In the genomic region with DNA sequence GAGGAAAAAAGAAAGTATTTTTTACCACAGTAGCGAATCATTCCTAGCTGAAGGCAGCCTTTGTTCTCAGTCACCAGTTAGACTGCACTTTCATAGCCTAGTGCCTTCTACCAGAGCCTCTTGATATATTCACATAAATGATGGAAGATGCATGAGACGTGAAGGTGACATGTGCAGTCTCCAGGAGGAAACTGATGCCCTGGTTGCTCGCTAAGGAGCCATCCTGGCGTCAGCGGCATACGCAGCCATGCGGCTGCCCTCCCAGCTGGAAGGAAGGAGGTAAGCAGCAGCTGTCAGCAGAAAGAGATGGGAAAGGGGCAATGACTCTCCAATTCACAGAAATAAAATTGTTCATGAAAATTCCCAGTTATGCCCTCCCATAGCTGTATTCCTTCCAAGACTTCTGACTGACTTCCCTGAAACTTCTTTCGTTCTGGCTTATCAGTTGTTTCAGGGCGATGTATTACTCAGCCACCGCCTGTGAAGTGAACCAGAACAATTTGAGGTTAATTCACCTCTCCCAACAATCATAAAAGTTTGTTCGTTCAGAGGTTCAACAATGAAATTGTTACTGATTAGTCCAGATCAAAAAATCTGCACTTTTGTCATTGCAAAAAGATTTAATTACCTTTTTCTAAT, we compare ENCODE assay signal across 11 cellular contexts.
A peak's percentile ranks its signal among the peaks of the same experiment; 100 is the strongest.
DNase-seq lines count a peak whose midpoint lies in the region; ATAC-seq and TF ChIP-seq lines count a peak whose summit lies in the region.
"Had no signal": no experiment of that assay in that cellular context is flagged by ENCODE, and none has a peak within 500 bp of the region (broad histone marks: within the 10 kb centered on the region; RNA-seq: fewer than 3 reads in every experiment).

No MANE protein-coding gene starts in this region.

- TF ChIP-seq POLR2A in transverse colon (IDR thresholded peaks at IDR 0.05) = no peak

- ATAC-seq in GM23338 (no peak), SK-N-SH treated with all-trans-retinoic acid at 6 μM for 48 hours (peak; percentile 65)

- no peak overlapping the region for H3K4me3 Mint-ChIP-seq in GM23338
- no peak overlapping the region for H3K4me3 Mint-ChIP-seq in activated naive CD4-positive, alpha-beta T cell treated with anti-CD3 and anti-CD28 coated beads, Interleukin-2, amount 10 ng/mL, durations not matched to agents 7 days and 5 days
- H3K4me3 Mint-ChIP-seq: CD8-positive, alpha-beta memory T cell had no signal

- no peak for TF ChIP-seq EP300 in transverse colon (IDR thresholded peaks at IDR 0.05; ENCODE audit: low read depth)

- H3K36me3 ChIP-seq in GM23338 (ENCODE audit: insufficient read depth) = no peaks in the 10 kb centered on the region
- H3K36me3 ChIP-seq in left ventricle myocardium inferior = no peaks in the 10 kb centered on the region
- no peaks in the 10 kb centered on the region for H3K36me3 ChIP-seq in rectal smooth muscle tissue (ENCODE audit: control insufficient read depth, insufficient read depth, low read length)
- H3K36me3 ChIP-seq in transverse colon = no peaks in the 10 kb centered on the region
- H3K36me3 ChIP-seq: colonic mucosa had no signal

- H4K20me1 ChIP-seq in GM23338 (replicated peaks; ENCODE audit: insufficient read depth) = no peaks in the 10 kb centered on the region

- H3K9ac ChIP-seq in rectal smooth muscle tissue (ENCODE audit: low read length) = no peak overlapping the region

- no peaks in the 10 kb centered on the region for H3K9me2 ChIP-seq in GM23338 (ENCODE audit: insufficient read depth)

- H3K27ac ChIP-seq in GM23338 (ENCODE audit: low read depth) (no peak overlapping the region), left ventricle myocardium inferior (replicated peaks) (peak overlapping the region; percentile 13), rectal smooth muscle tissue (ENCODE audit: low read depth, low read length) (peak overlapping the region; percentile 6), transverse colon (peak overlapping the region in 1 of 4 donors; percentile 12)
- H3K27ac ChIP-seq: colonic mucosa had no signal

- no peaks in the 10 kb centered on the region for H3K36me3 Mint-ChIP-seq in GM23338 (ENCODE audit: low read depth)
- H3K36me3 Mint-ChIP-seq in activated naive CD4-positive, alpha-beta T cell treated with anti-CD3 and anti-CD28 coated beads, Interleukin-2, amount 10 ng/mL, durations not matched to agents 7 days and 5 days = no peaks in the 10 kb centered on the region
- H3K36me3 Mint-ChIP-seq: CD8-positive, alpha-beta memory T cell had no signal

- no peaks in the 10 kb centered on the region for H3K27me3 ChIP-seq in GM23338 (ENCODE audit: insufficient read depth)
- no peaks in the 10 kb centered on the region for H3K27me3 ChIP-seq in left ventricle myocardium inferior (ENCODE audit: low read depth)
- H3K27me3 ChIP-seq in rectal smooth muscle tissue (ENCODE audit: control insufficient read depth, insufficient read depth, low read length) = no peaks in the 10 kb centered on the region
- H3K27me3 ChIP-seq in transverse colon = no peaks in the 10 kb centered on the region
- H3K27me3 ChIP-seq: colonic mucosa had no signal

- H3K4me3 ChIP-seq in GM23338 (no peak overlapping the region), left ventricle myocardium inferior (peak overlapping the region; percentile 37), rectal smooth muscle tissue (ENCODE audit: low read length) (no peak overlapping the region), transverse colon (no peak overlapping the region)
- H3K4me3 ChIP-seq: colonic mucosa had no signal

- peaks cover 10% of the 10 kb centered on the region; the same call in 2 of the 3 replicates for H3K4me1 Mint-ChIP-seq in GM23338
- H3K4me1 Mint-ChIP-seq in activated naive CD4-positive, alpha-beta T cell treated with anti-CD3 and anti-CD28 coated beads, Interleukin-2, amount 10 ng/mL, durations not matched to agents 7 days and 5 days = no peaks in the 10 kb centered on the region
- H3K4me1 Mint-ChIP-seq: CD8-positive, alpha-beta memory T cell had no signal

- 20 to 44% methylated on average over 4 to 11 of the region's 11 CpGs for WGBS in transverse colon (ENCODE audit: low coverage in 1 of 2), 2 donors

- no peaks in the 10 kb centered on the region for H3K9me3 ChIP-seq in left ventricle myocardium inferior (replicated peaks)
- no peaks in the 10 kb centered on the region for H3K9me3 ChIP-seq in transverse colon
- H3K9me3 ChIP-seq: colonic mucosa had no signal

- H3K4me2 ChIP-seq in GM23338 = no peak overlapping the region

- H3K4me1 ChIP-seq in GM23338 (ENCODE audit: insufficient read depth) (peaks cover 9% of the 10 kb centered on the region; the same call in 1 of the 2 replicates), left ventricle myocardium inferior (no peaks in the 10 kb centered on the region), rectal smooth muscle tissue (ENCODE audit: control insufficient read depth, insufficient read depth, low read length) (peaks cover 10% of the 10 kb centered on the region), transverse colon (peaks cover 0 to 23% (median 9%) of the 10 kb centered on the region in 4 donors)
- H3K4me1 ChIP-seq: colonic mucosa had no signal

- peak overlapping the region; percentile 57 for H2AFZ ChIP-seq in GM23338

- CTCF ChIA-PET in activated naive CD4-positive, alpha-beta T cell treated with anti-CD3 and anti-CD28 coated beads, Interleukin-2, amount 10 ng/mL, durations not matched to agents 7 days and 5 days (lab: Charles Lee) = no interaction called here

- no peak for DNase-seq in GM23338 (ENCODE audit: low spot score)
- DNase-seq in left ventricle myocardium inferior = no peak
- DNase-seq in middle frontal gyrus (ENCODE audit: extremely low spot score, low spot score) = no peak
- DNase-seq in activated naive CD4-positive, alpha-beta T cell treated with anti-CD3 and anti-CD28 coated beads, Interleukin-2, amount 10 ng/mL, durations not matched to agents 7 days and 5 days = no peak
- DNase-seq in transverse colon = no peak
- DNase-seq in NCI-H345 (lab: John Stamatoyannopoulos, UW) = no peak
- DNase-seq: CD8-positive, alpha-beta memory T cell; colonic mucosa; stimulated activated CD4-positive, alpha-beta T cell treated with anti-CD3 and anti-CD28 coated beads, Interleukin-4, amount 100 ng/mL, for 24 hours had no signal

- no peaks in the 10 kb centered on the region for H3K79me2 ChIP-seq in GM23338 (replicated peaks; ENCODE audit: insufficient read depth)

- H3F3A ChIP-seq in GM23338 (replicated peaks; ENCODE audit: low read depth) = no peaks in the 10 kb centered on the region

- peaks cover 11% of the 10 kb centered on the region for H3K27me3 Mint-ChIP-seq in GM23338 (ENCODE audit: insufficient read depth, low read depth, poor library complexity)
- H3K27me3 Mint-ChIP-seq in activated naive CD4-positive, alpha-beta T cell treated with anti-CD3 and anti-CD28 coated beads, Interleukin-2, amount 10 ng/mL, durations not matched to agents 7 days and 5 days = no peaks in the 10 kb centered on the region
- H3K27me3 Mint-ChIP-seq: CD8-positive, alpha-beta memory T cell had no signal

- in situ Hi-C loops in transverse colon (cut with MboI; ENCODE audit: low pct_ligation_motif_present in 1 of 4, low pct_unique_long_range_greater_than_20kb in 1 of 4, low sequenced_read_pairs in 3 of 4) = no loop called here

- no peak overlapping the region for H3K27ac Mint-ChIP-seq in GM23338
- no peak overlapping the region for H3K27ac Mint-ChIP-seq in activated naive CD4-positive, alpha-beta T cell treated with anti-CD3 and anti-CD28 coated beads, Interleukin-2, amount 10 ng/mL, durations not matched to agents 7 days and 5 days
- H3K27ac Mint-ChIP-seq: CD8-positive, alpha-beta memory T cell had no signal

- H3K9me3 Mint-ChIP-seq in GM23338 = no peaks in the 10 kb centered on the region
- no peaks in the 10 kb centered on the region for H3K9me3 Mint-ChIP-seq in activated naive CD4-positive, alpha-beta T cell treated with anti-CD3 and anti-CD28 coated beads, Interleukin-2, amount 10 ng/mL, durations not matched to agents 7 days and 5 days
- H3K9me3 Mint-ChIP-seq: CD8-positive, alpha-beta memory T cell had no signal

- TF ChIP-seq CTCF in GM23338 (conservative IDR thresholded peaks at IDR 0.05; ENCODE audit: low read depth in 2 of 2) = no peak
- TF ChIP-seq CTCF in left ventricle myocardium inferior (IDR thresholded peaks at IDR 0.05; ENCODE audit: borderline replicate concordance) = no peak
- no peak for TF ChIP-seq CTCF in transverse colon (IDR thresholded peaks at IDR 0.05)

- intact Hi-C loops in left ventricle myocardium inferior (cut with micrococcal nuclease) (no loop called here), transverse colon (cut with DNase I; ENCODE audit: low total_unique reads) (no loop called here)

TF ChIP-seq in GM23338, 12 proteins besides CTCF, POLR2A, EP300 and RAD21 (continues in another document):
- TF ChIP-seq, protein P1, sequence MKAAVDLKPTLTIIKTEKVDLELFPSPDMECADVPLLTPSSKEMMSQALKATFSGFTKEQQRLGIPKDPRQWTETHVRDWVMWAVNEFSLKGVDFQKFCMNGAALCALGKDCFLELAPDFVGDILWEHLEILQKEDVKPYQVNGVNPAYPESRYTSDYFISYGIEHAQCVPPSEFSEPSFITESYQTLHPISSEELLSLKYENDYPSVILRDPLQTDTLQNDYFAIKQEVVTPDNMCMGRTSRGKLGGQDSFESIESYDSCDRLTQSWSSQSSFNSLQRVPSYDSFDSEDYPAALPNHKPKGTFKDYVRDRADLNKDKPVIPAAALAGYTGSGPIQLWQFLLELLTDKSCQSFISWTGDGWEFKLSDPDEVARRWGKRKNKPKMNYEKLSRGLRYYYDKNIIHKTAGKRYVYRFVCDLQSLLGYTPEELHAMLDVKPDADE (IDR thresholded peaks at IDR 0.05) = no peak
- no peak for TF ChIP-seq JUNB (IDR thresholded peaks at IDR 0.05; ENCODE audit: unreplicated experiment)
- TF ChIP-seq EZH2 (IDR thresholded peaks at IDR 0.05; ENCODE audit: low read depth, unreplicated experiment) = no peak
- no peak for TF ChIP-seq EZH2phosphoT487 (IDR thresholded peaks at IDR 0.05; ENCODE audit: unreplicated experiment)
- TF ChIP-seq ZNF331 (CRISPR knock-in tag; IDR thresholded peaks at IDR 0.05; ENCODE audit: low read depth) = no peak

TF ChIP-seq in SK-N-SH treated with all-trans-retinoic acid at 6 μM for 48 hours, 23 proteins besides CTCF, POLR2A, EP300 and RAD21 (continues in another document):
- no peak for TF ChIP-seq ZNF565 (CRISPR knock-in tag; conservative IDR thresholded peaks at IDR 0.05; ENCODE audit: low read depth)
- no peak for TF ChIP-seq ESRRG (CRISPR knock-in tag; IDR thresholded peaks at IDR 0.05)
- no peak for TF ChIP-seq CSDC2 (CRISPR knock-in tag; IDR thresholded peaks at IDR 0.05)
- TF ChIP-seq ARNTL (CRISPR knock-in tag; IDR thresholded peaks at IDR 0.05; ENCODE audit: borderline replicate concordance, low read depth) = no peak
- TF ChIP-seq ZFP30 (CRISPR knock-in tag; IDR thresholded peaks at IDR 0.05) = no peak
